Comparison of ENCODE assay signal across 17 cellular contexts in genomic region chr12:112149596-112149995, GRCh38. TPM values are rescaled to one million over a fixed set of nuclear protein-coding genes. Genes with fewer than 3 reads are reported as not detected.
DNase-seq lines count a peak whose midpoint lies in the region; ATAC-seq, FAIRE-seq and TF ChIP-seq lines count a peak whose summit lies in the region.
"Had no signal": no experiment of that assay in that cellular context is flagged by ENCODE, and none has a peak within 500 bp of the region (broad histone marks: within the 10 kb centered on the region; RNA-seq: fewer than 3 reads in every experiment).

No MANE protein-coding gene starts in this region.

- no peaks in the 10 kb centered on the region for H3K79me2 ChIP-seq in GM12878 (ENCODE audit: control insufficient read depth, insufficient read depth, low read length)

- no peaks in the 10 kb centered on the region for H3K4me1 Mint-ChIP-seq in activated T-cell treated with anti-CD3 and anti-CD28 coated beads, Interleukin-2, amount 50 U/mL, for 72 hours (ENCODE audit: low read depth)
- H3K4me1 Mint-ChIP-seq: H9 had no signal

- RAD21 ChIA-PET in GM12878 (lab: Charles Lee; ENCODE audit: unreplicated experiment): no interaction called here

- H3K36me3 Mint-ChIP-seq in activated T-cell treated with anti-CD3 and anti-CD28 coated beads, Interleukin-2, amount 50 U/mL, for 72 hours (ENCODE audit: insufficient read depth in 2 of 2): peaks cover 28 to 61% of the 10 kb centered on the region in 2 donors

- SMC1A ChIA-PET in GM12878 (lab: Charles Lee; ENCODE audit: uncharacterized antibody, unreplicated experiment): interaction anchor here (1.0 kb wide), 1 partner anchor 19 kb away, joined by 3 read pairs; no protein-coding TSS in a partner anchor

- H3K4me3 ChIP-seq in GM12878 (no peak overlapping the region), testis (no peak overlapping the region), small intestine (ENCODE audit: low read depth in 1 of 2, low read length in 2 of 2) (no peak overlapping the region)
- H3K4me3 ChIP-seq: heart right ventricle, left ventricle myocardium inferior, right lobe of liver, stomach had no signal

- BruUV-seq in GM12878 (replicated peaks; lab: Mats Ljungman, UMichigan): no TSS peak

- no peak for DNase-seq in activated T-cell treated with anti-CD3 and anti-CD28 coated beads, Interleukin-2, amount 50 U/mL, for 72 hours
- DNase-seq in activated T-cell treated with anti-CD3 and anti-CD28 coated beads, Interleukin-2, amount 50 U/mL, for 1 hour: no peak
- DNase-seq in GM12878 (ENCODE audit: low read depth, low spot score): peak; percentile 35
- peak; percentile 44 for DNase-seq in left lobe of liver (ENCODE audit: low spot score)
- DNase-seq in testis: peak; percentile 3
- no peak for DNase-seq in small intestine
- DNase-seq in NCI-H446 treated with DMSO at 0.1 percent for 48 hours (lab: John Stamatoyannopoulos, UW): no peak
- DNase-seq: cerebellar nuclear complex, COR-L47, H9, heart right ventricle, left ventricle myocardium inferior, NCI-H2227 treated with DMSO at 0.1 percent for 48 hours, right lobe of liver, stomach had no signal

- 36% methylated on average over 5 of the region's 5 CpGs for WGBS in GM12878 (ENCODE audit: insufficient coverage, insufficient replicate concordance, low lambda C conversion rate, missing lambda C conversion rate)
- 94 to 96% methylated on average over 5 of the region's 5 CpGs for WGBS in testis, 2 donors
- 87 to 89% (median 88%) methylated on average over 5 of the region's 5 CpGs for WGBS in small intestine, 3 donors

- FAIRE-seq in GM12878 (lab: Jason Lieb, UNC): no peak
- no peak for FAIRE-seq in small intestine (lab: Jason Lieb, UNC)

- intact Hi-C loops in GM12878 (cut with micrococcal nuclease; ENCODE audit: unreplicated experiment): no loop called here
- intact Hi-C loops in testis (cut with DNase I; ENCODE audit: low total_unique reads): no loop called here

- H3K27ac ChIP-seq in GM12878 (ENCODE audit: control insufficient read depth, insufficient read depth) (no peak overlapping the region; the same call in 1 of the 2 replicates), testis (no peak overlapping the region), small intestine (ENCODE audit: low read depth in 1 of 2, low read length in 1 of 2) (no peak overlapping the region)
- H3K27ac ChIP-seq: heart right ventricle, left ventricle myocardium inferior, right lobe of liver, stomach, VCaP had no signal

- H3K27me3 ChIP-seq in GM12878 (replicated peaks in 1 of 2; ENCODE audit: control insufficient read depth in 2 of 2, insufficient read depth in 2 of 2, low read length in 1 of 2) (no peaks in the 10 kb centered on the region), testis (no peaks in the 10 kb centered on the region), small intestine (ENCODE audit: control insufficient read depth in 2 of 2, insufficient read depth in 2 of 2, low read length in 2 of 2) (no peaks in the 10 kb centered on the region)
- H3K27me3 ChIP-seq: heart right ventricle, right lobe of liver, stomach had no signal

- H3K27ac Mint-ChIP-seq in activated T-cell treated with anti-CD3 and anti-CD28 coated beads, Interleukin-2, amount 50 U/mL, for 72 hours: peak overlapping the region; percentile 54
- H3K27ac Mint-ChIP-seq: H9 had no signal

- no peak for TF ChIP-seq CTCF in GM12878 (IDR thresholded peaks at IDR 0.05 in 2 of 3, conservative IDR thresholded peaks at IDR 0.05 in 1 of 3; ENCODE audit: control insufficient read depth in 2 of 3, extremely low read depth in 1 of 3, insufficient read depth in 1 of 3, low read depth in 3 of 3, low read length in 3 of 3)
- TF ChIP-seq CTCF in testis (IDR thresholded peaks at IDR 0.05): no peak

- no peaks in the 10 kb centered on the region for H4K20me1 ChIP-seq in GM12878 (ENCODE audit: control insufficient read depth, insufficient read depth)

- H3K9me3 ChIP-seq in GM12878 (replicated peaks; ENCODE audit: control insufficient read depth, insufficient read depth, low read length): no peaks in the 10 kb centered on the region; the same call in 2 of the 3 replicates
- no peaks in the 10 kb centered on the region for H3K9me3 ChIP-seq in testis
- no peaks in the 10 kb centered on the region for H3K9me3 ChIP-seq in small intestine (ENCODE audit: control insufficient read depth, low read depth)
- H3K9me3 ChIP-seq: heart right ventricle, left ventricle myocardium inferior, right lobe of liver, stomach had no signal

- TF ChIP-seq RAD21 in GM12878 (IDR thresholded peaks at IDR 0.05; ENCODE audit: insufficient read depth, low read depth, low read length): no peak

- H2AFZ ChIP-seq in GM12878 (ENCODE audit: control insufficient read depth, low read depth, low read length): no peak overlapping the region

- H3K36me3 ChIP-seq in GM12878 (ENCODE audit: control insufficient read depth in 2 of 2, insufficient read depth in 2 of 2, low read length in 1 of 2): peaks cover 13 to 40% of the 10 kb centered on the region in 2 experiments
- no peaks in the 10 kb centered on the region for H3K36me3 ChIP-seq in testis (ENCODE audit: low read depth, missing control alignments)
- H3K36me3 ChIP-seq in small intestine (ENCODE audit: control insufficient read depth in 2 of 2, insufficient read depth in 2 of 2, low read length in 2 of 2): peaks cover 33 to 43% of the 10 kb centered on the region in 2 donors

- no peak overlapping the region for H3K9ac ChIP-seq in GM12878 (ENCODE audit: control insufficient read depth, insufficient read depth, low read length)

- in situ Hi-C loops in GM12878 (cut with MboI): no loop called here

- no peak overlapping the region for H3K4me2 ChIP-seq in GM12878 (ENCODE audit: control insufficient read depth, insufficient read depth)

- ATAC-seq in activated T-cell treated with anti-CD3 and anti-CD28 coated beads, Interleukin-2, amount 50 U/mL, for 72 hours (replicated peaks in 1 of 2): no peak
- ATAC-seq in GM12878 (peak; percentile 70), left lobe of liver (no peak), GM19351 (IDR thresholded peaks at IDR 0.05; ENCODE audit: unreplicated experiment) (no peak)
- ATAC-seq: heart right ventricle had no signal

- no peaks in the 10 kb centered on the region for H3K27me3 Mint-ChIP-seq in activated T-cell treated with anti-CD3 and anti-CD28 coated beads, Interleukin-2, amount 50 U/mL, for 72 hours (ENCODE audit: low read depth)

- peaks cover 3% of the 10 kb centered on the region; the same call in 1 of the 2 replicates for H3K4me1 ChIP-seq in GM12878 (ENCODE audit: control insufficient read depth, insufficient read depth, low read length)
- H3K4me1 ChIP-seq in testis: no peaks in the 10 kb centered on the region
- H3K4me1 ChIP-seq in small intestine (ENCODE audit: control insufficient read depth in 2 of 2, insufficient read depth in 1 of 2, low read depth in 1 of 2, low read length in 1 of 2): no peaks in the 10 kb centered on the region
- H3K4me1 ChIP-seq: left ventricle myocardium inferior, right lobe of liver, stomach had no signal

- CTCF ChIA-PET in GM12878 (lab: Yijun Ruan, JAX): interaction anchor here (1.2 kb wide), 1 partner anchor 17 kb away, joined by 3 read pairs; no protein-coding TSS in a partner anchor

- no peaks in the 10 kb centered on the region for H3K9me3 Mint-ChIP-seq in activated T-cell treated with anti-CD3 and anti-CD28 coated beads, Interleukin-2, amount 50 U/mL, for 72 hours
- H3K9me3 Mint-ChIP-seq: H9 had no signal

- no peak for TF ChIP-seq EP300 in GM12878 (IDR thresholded peaks at IDR 0.05; ENCODE audit: borderline replicate concordance in 1 of 2, control insufficient read depth in 1 of 2, low read depth in 2 of 2, low read length in 2 of 2)

- no peak for TF ChIP-seq POLR2A in GM12878 (IDR thresholded peaks at IDR 0.05; ENCODE audit: low read depth, low read length)
- no peak for TF ChIP-seq POLR2A in testis (IDR thresholded peaks at IDR 0.05)

- no peak overlapping the region for H3K4me3 Mint-ChIP-seq in activated T-cell treated with anti-CD3 and anti-CD28 coated beads, Interleukin-2, amount 50 U/mL, for 72 hours
- H3K4me3 Mint-ChIP-seq: H9 had no signal

- POLR2A ChIA-PET in GM12878 (lab: Charles Lee): interaction anchor here (0.9 kb wide), 1 partner anchor 41 kb away, joined by 5 read pairs; the partner anchor contains the start of gene NAA25

RNA-seq across cellular contexts. Expression of gene TRAFD1, which starts 24.2 kb away (rescaled TPM):
- total RNA-seq in activated T-cell treated with anti-CD3 and anti-CD28 coated beads, Interleukin-2, amount 50 U/mL, for 72 hours: 10 to 100 TPM; 57.7 to 64.2 TPM
- 62.9 and 82.2 TPM in 2 replicates for total RNA-seq in GM12878 (2013; cell fraction: nucleolus; rRNA removed)
- total RNA-seq in GM12878 (2014; rRNA removed) (45.9 and 52.9 TPM in 2 replicates), GM12878 (2014; rRNA removed; fragmentation: Illumina TruSeq; extraction: Trizol) (37.2 and 37.5 TPM in 2 replicates), GM12878 (2021) (44.6 and 44.8 TPM in 2 replicates), left lobe of liver (9.8 TPM), testis (10 to 100 TPM; 46.6 to 53.6 TPM)
- 29.9 TPM for polyA plus RNA-seq in GM12878 (2011; ENCODE audit: low read depth)
- polyA plus RNA-seq in GM12878 (2011; rRNA removed) (49.1 and 58.4 TPM in 2 replicates), GM12878 (2014; fragmentation: Illumina TruSeq; extraction: Trizol) (54.7 and 69.1 TPM in 2 replicates), GM12878 (2014; fragmentation: Nextera tagmentation; extraction: Ambion mirVana) (10 to 100 TPM; 42.3 to 43.8 TPM), GM12878 (2014; rRNA removed) (39.3 and 46.6 TPM in 2 replicates), GM12878 (2016; fragmentation: Nextera tagmentation; extraction: Ambion mirVana) (10 to 100 TPM; 54.4 to 55.5 TPM), testis (ENCODE audit: insufficient read depth, low read depth, low replicate concordance) (77.3 TPM), small intestine (10 to 100 TPM; 16.5 to 17.9 (median 17.8) TPM)
- polyA plus RNA-seq in GM12878 (2011; cell fraction: cytosol; rRNA removed): 45.8 and 46.9 TPM in 2 replicates
- polyA plus RNA-seq in GM12878 (2011; cell fraction: nucleus; rRNA removed): 51.5 TPM in 2 replicates
- polyA plus RNA-seq in GM12878 (2012): 34.5 and 36.2 TPM in 2 replicates
- polyA minus RNA-seq in GM12878 (2011; rRNA and poly(A)+ RNA removed): 53.7 and 55.7 TPM in 2 replicates
- polyA minus RNA-seq in GM12878 (2011; cell fraction: cytosol; rRNA and poly(A)+ RNA removed): 14.2 and 16.3 TPM in 2 replicates
- 19.3 and 19.7 TPM in 2 replicates for polyA minus RNA-seq in GM12878 (2011; cell fraction: nucleus; rRNA and poly(A)+ RNA removed)

RNA-seq across cellular contexts. Expression of gene NAA25, which starts 41.0 kb away (rescaled TPM):
- total RNA-seq in activated T-cell treated with anti-CD3 and anti-CD28 coated beads, Interleukin-2, amount 50 U/mL, for 72 hours: 10 to 100 TPM; 36.3 to 47.0 TPM
- total RNA-seq in GM12878 (2013; cell fraction: nucleolus; rRNA removed): 178 and 182 TPM in 2 replicates
- 23.4 and 28.1 TPM in 2 replicates for total RNA-seq in GM12878 (2014; rRNA removed)
- 28.3 and 30.3 TPM in 2 replicates for total RNA-seq in GM12878 (2014; rRNA removed; fragmentation: Illumina TruSeq; extraction: Trizol)
- total RNA-seq in GM12878 (2021): 34.1 and 39.2 TPM in 2 replicates
- 7.2 TPM for polyA plus RNA-seq in GM12878 (2011; ENCODE audit: low read depth)
- 29.3 and 34.8 TPM in 2 replicates for polyA plus RNA-seq in GM12878 (2011; rRNA removed)
- polyA plus RNA-seq in GM12878 (2011; cell fraction: cytosol; rRNA removed): 9.6 and 14.6 TPM in 2 replicates
- polyA plus RNA-seq in GM12878 (2011; cell fraction: nucleus; rRNA removed): 18.1 and 20.0 TPM in 2 replicates
- 9.9 and 11.0 TPM in 2 replicates for polyA plus RNA-seq in GM12878 (2012)
- polyA plus RNA-seq in GM12878 (2014; fragmentation: Illumina TruSeq; extraction: Trizol): 36.5 and 38.8 TPM in 2 replicates
- 10 to 100 TPM; 15.0 to 32.1 TPM for polyA plus RNA-seq in GM12878 (2014; fragmentation: Nextera tagmentation; extraction: Ambion mirVana)
- 18.5 and 20.5 TPM in 2 replicates for polyA plus RNA-seq in GM12878 (2014; rRNA removed)
- polyA plus RNA-seq in GM12878 (2016; fragmentation: Nextera tagmentation; extraction: Ambion mirVana): 10 to 100 TPM; 29.5 to 33.6 TPM
- polyA minus RNA-seq in GM12878 (2011; rRNA and poly(A)+ RNA removed): 31.2 and 63.1 TPM in 2 replicates
- polyA minus RNA-seq in GM12878 (2011; cell fraction: cytosol; rRNA and poly(A)+ RNA removed): 12.0 and 15.3 TPM in 2 replicates
- polyA minus RNA-seq in GM12878 (2011; cell fraction: nucleus; rRNA and poly(A)+ RNA removed): 15.4 and 28.5 TPM in 2 replicates
- total RNA-seq in left lobe of liver: 7.6 TPM
- 10 to 100 TPM; 28.2 to 31.8 TPM for total RNA-seq in testis
- polyA plus RNA-seq in testis (ENCODE audit: insufficient read depth, low read depth, low replicate concordance): 15.2 TPM
- polyA plus RNA-seq in small intestine: 1 to 10 TPM; 2.4 to 5.4 (median 3.1) TPM

Comparison
In these comparisons a context has a peak if more than half of its experiments do, and no peak if none do; other contexts are left out.
1. DNase-seq: peak in GM12878 (single experiment), left lobe of liver (single experiment) and testis (single experiment); none in activated T-cell treated with anti-CD3 and anti-CD28 coated beads, Interleukin-2, amount 50 U/mL, for 72 hours (0 of 2), activated T-cell treated with anti-CD3 and anti-CD28 coated beads, Interleukin-2, amount 50 U/mL, for 1 hour (single experiment), small intestine (single experiment) and NCI-H446 treated with DMSO at 0.1 percent for 48 hours (single experiment).